14 cellular contexts compared by ENCODE assay signal in genomic region chr4:5292091-5292490, GRCh38.
"Had no signal": no experiment of that assay in that cellular context is flagged by ENCODE, and none has a peak within 500 bp of the region (broad histone marks: within the 10 kb centered on the region; RNA-seq: fewer than 3 reads in every experiment).

No MANE protein-coding gene starts in this region.

- H3K27me3 ChIP-seq: breast epithelium, esophagus squamous epithelium, foreskin keratinocyte, sigmoid colon had no signal

- H3K9me3 ChIP-seq: breast epithelium, esophagus squamous epithelium had no signal

- H3K27ac ChIP-seq: breast epithelium, esophagus squamous epithelium, foreskin keratinocyte, left ventricle myocardium inferior, sigmoid colon had no signal

- H3K4me3 ChIP-seq: breast epithelium, esophagus squamous epithelium, left ventricle myocardium inferior, sigmoid colon had no signal

- H3K36me3 ChIP-seq: breast epithelium, esophagus squamous epithelium, left ventricle myocardium inferior, sigmoid colon had no signal

- H3K4me1 ChIP-seq: breast epithelium, esophagus squamous epithelium, foreskin keratinocyte, left ventricle myocardium inferior, sigmoid colon had no signal

- DNase-seq: activated CD4-positive, alpha-beta T cell treated with anti-CD3 and anti-CD28 coated beads, Interleukin-2, amount 50 U/mL, for 4 hours; activated CD8-positive, alpha-beta memory T cell treated with anti-CD3 and anti-CD28 coated beads, Interleukin-2, amount 10 ng/mL, durations not matched to agents 7 days and 5 days; activated effector memory CD4-positive, alpha-beta T cell treated with anti-CD3 and anti-CD28 coated beads, Interleukin-2, amount 50 U/mL, for 16 hours; activated T-cell treated with anti-CD3 and anti-CD28 coated beads, Interleukin-2, amount 50 U/mL, for 24 hours; esophagus squamous epithelium; head of caudate nucleus; left ventricle myocardium inferior; sigmoid colon; stimulated activated CD4-positive, alpha-beta T cell treated with anti-CD3 and anti-CD28 coated beads, Interleukin-12 subunit alpha, Interleukin-12 subunit beta, amount 100 ng/mL, for 4 hours; stimulated activated naive CD4-positive, alpha-beta T cell; substantia nigra; trophoblast cell had no signal
